8 cellular contexts compared by ENCODE assay signal in genomic region chr9:87684627-87685204, GRCh38. TPM values are rescaled to one million over a fixed set of nuclear protein-coding genes. Genes with fewer than 3 reads are reported as not detected.
DNase-seq lines count a peak whose midpoint lies in the region; ATAC-seq and TF ChIP-seq lines count a peak whose summit lies in the region.

No MANE protein-coding gene starts in this region.

- no peak for ATAC-seq in GM19463 (IDR thresholded peaks at IDR 0.05; ENCODE audit: unreplicated experiment)

- TF ChIP-seq CTCF in breast epithelium (IDR thresholded peaks at IDR 0.05) = peak; percentile 32 to 77 (median 61)
- peak; percentile 55 to 80 (median 70) for TF ChIP-seq CTCF in uterus (IDR thresholded peaks at IDR 0.05)

- no peak for TF ChIP-seq POLR2A in breast epithelium (IDR thresholded peaks at IDR 0.05)
- TF ChIP-seq POLR2A in uterus (IDR thresholded peaks at IDR 0.05) = no peak

- H3K27me3 ChIP-seq in breast epithelium (no peaks in the 10 kb centered on the region), uterus (no peaks in the 10 kb centered on the region)

- DNase-seq in AG08395 (ENCODE audit: low spot score) = peak; percentile 70
- peak; percentile 41 for DNase-seq in HT1080 (ENCODE audit: low read depth)
- DNase-seq in breast epithelium (ENCODE audit: low spot score in 2 of 2) = no peak
- peak; percentile 71 for DNase-seq in left kidney (ENCODE audit: low read depth, low spot score)
- peak; percentile 62 to 68 for DNase-seq in uterus
- no peak for DNase-seq in NCI-H187 (lab: John Stamatoyannopoulos, UW)
- no peak for DNase-seq in germinal center (ENCODE audit: low spot score)

- intact Hi-C loops in breast epithelium (cut with DNase I; ENCODE audit: low total_unique reads) = no loop called here
- intact Hi-C loops in uterus (cut with DNase I; ENCODE audit: low total_unique reads) = no loop called here

- H3K4me1 ChIP-seq in breast epithelium = no peaks in the 10 kb centered on the region
- no peaks in the 10 kb centered on the region for H3K4me1 ChIP-seq in uterus

- H3K9me3 ChIP-seq in breast epithelium (peaks cover 0 to 3% of the 10 kb centered on the region in 2 donors), uterus (no peaks in the 10 kb centered on the region)

- H3K27ac ChIP-seq in breast epithelium (peak overlapping the region in 1 of 2 donors; percentile 16), uterus (no peak overlapping the region)

- H3K36me3 ChIP-seq in breast epithelium (no peaks in the 10 kb centered on the region), uterus (no peaks in the 10 kb centered on the region)

- H3K4me3 ChIP-seq in breast epithelium = no peak overlapping the region
- no peak overlapping the region for H3K4me3 ChIP-seq in uterus

RNA-seq across cellular contexts. Expression of gene CTSL, which starts 41.2 kb away (rescaled TPM):
- total RNA-seq in HT1080 (2014; rRNA removed; shearing (Covaris generic)) = 121 and 134 TPM in 2 replicates
- 149 and 161 TPM in 2 replicates for polyA plus RNA-seq in HT1080 (2015; cell fraction: cytosol; rRNA removed)
- polyA plus RNA-seq in HT1080 (2015; cell fraction: nucleus; rRNA removed) = 222 and 227 TPM in 2 replicates
- total RNA-seq in breast epithelium (100 to 1,000 TPM in 2 of 3 donors, 10 to 100 TPM in 1; 89.0 to 147 (median 134) TPM), uterus (100 to 1,000 TPM in 3 of 4 donors, 10 to 100 TPM in 1; 84.3 to 183 (median 147) TPM)

Comparison
In these comparisons a context has a peak if more than half of its experiments do, and no peak if none do; other contexts are left out.
1. DNase-seq: peak in AG08395 (single experiment), HT1080 (single experiment), left kidney (single experiment) and uterus (2 of 2); none in breast epithelium (0 of 2), NCI-H187 (0 of 2) and germinal center (single experiment).